1 cellular context compared by ENCODE assay signal in genomic region chr11:10400856-10401255, GRCh38.
A peak's percentile ranks its signal among the peaks of the same experiment; 100 is the strongest.
TF ChIP-seq lines count a peak whose summit lies in the region.

No MANE protein-coding gene starts in this region.

TF ChIP-seq in endothelial cell of umbilical vein, 7 proteins besides CTCF, POLR2A, EP300 and RAD21:
- no peak for TF ChIP-seq MAX (IDR thresholded peaks at IDR 0.05; ENCODE audit: insufficient read depth, insufficient read length)
- TF ChIP-seq POLR2AphosphoS5 (IDR thresholded peaks at IDR 0.05; ENCODE audit: insufficient read depth, low read depth, low read length), result peak; percentile 16
TF ChIP-seq in endothelial cell of umbilical vein: peak in this region for 1.
